24 cellular contexts compared by ENCODE assay signal in the genomic region with DNA sequence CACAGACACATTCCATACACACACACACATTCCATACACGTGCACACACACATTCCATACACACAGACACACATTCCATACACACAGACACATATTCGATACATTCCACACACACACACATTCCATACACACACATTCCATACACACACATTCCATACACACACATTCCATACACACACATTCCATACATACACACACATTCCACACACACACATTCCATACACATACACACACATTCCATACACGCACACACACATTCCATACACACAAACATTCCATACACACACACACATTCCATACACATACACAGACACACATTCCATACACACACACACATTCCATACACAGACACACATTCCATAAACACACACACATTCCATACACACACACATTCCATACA. TPM values are rescaled to one million over a fixed set of nuclear protein-coding genes. Genes with fewer than 3 reads are reported as not detected.
DNase-seq lines count a peak whose midpoint lies in the region; ATAC-seq, FAIRE-seq and TF ChIP-seq lines count a peak whose summit lies in the region.
"Had no signal": no experiment of that assay in that cellular context is flagged by ENCODE, and none has a peak within 500 bp of the region (broad histone marks: within the 10 kb centered on the region; RNA-seq: fewer than 3 reads in every experiment).

No MANE protein-coding gene starts in this region.

- FAIRE-seq in K562 (lab: Jason Lieb, UNC) = peak; percentile 89
- FAIRE-seq: endometrium had no signal

- H3K36me3 ChIP-seq in HEK293 (ENCODE audit: control insufficient read depth in 2 of 2, insufficient read depth in 1 of 2, low read length in 2 of 2) (peaks cover 0 to 68% of the 10 kb centered on the region in 2 experiments; a peak in 2 of 3 replicates), K562 (ENCODE audit: control insufficient read depth, insufficient read depth, low read length) (no peaks in the 10 kb centered on the region), breast epithelium (no peaks in the 10 kb centered on the region)
- H3K36me3 ChIP-seq: right lobe of liver, SJSA1, thyroid gland had no signal

- no peak for DNase-seq in K562 (ENCODE audit: extremely low read depth in 1 of 4, low spot score in 3 of 4)
- peak; percentile 8 for DNase-seq in fibroblast of the aortic adventitia (ENCODE audit: low read depth)
- DNase-seq in renal cortical epithelial cell (ENCODE audit: low read depth) = peak; percentile 26
- DNase-seq in foreskin fibroblast = no peak
- no peak for DNase-seq in breast epithelium (ENCODE audit: low spot score in 2 of 2)
- DNase-seq in NCI-H2107 treated with DMSO at 0.1 percent for 48 hours (lab: John Stamatoyannopoulos, UW; ENCODE audit: unreplicated experiment) = no peak
- DNase-seq: activated gamma-delta T cell; activated T-cell treated with anti-CD3 and anti-CD28 coated beads, Interleukin-2, amount 50 U/mL, for 1 hour; CD4-positive, alpha-beta T cell; DMS 273 treated with DMSO at 0.1 percent for 48 hours; foreskin keratinocyte; left ventricle myocardium superior; mucosa of descending colon; NCI-H1694 treated with DMSO at 0.1 percent for 48 hours; NCI-H69; nephron progenitor cell; right lobe of liver; stimulated activated CD4-positive, alpha-beta T cell treated with anti-CD3 and anti-CD28 coated beads, Interleukin-4, amount 100 ng/mL, for 4 hours; thyroid gland had no signal

- intact Hi-C loops in K562 (cut with micrococcal nuclease) = no loop called here
- intact Hi-C loops in breast epithelium (cut with DNase I; ENCODE audit: low total_unique reads) = no loop called here

- 0% methylated on average over 3 of the region's 3 CpGs for WGBS in K562 (ENCODE audit: insufficient coverage, low coverage, missing lambda C conversion rate)

- no TSS peak for BruUV-seq in K562 (replicated peaks; lab: Mats Ljungman, UMichigan)

- no peaks in the 10 kb centered on the region for H3K9me1 ChIP-seq in K562 (ENCODE audit: control insufficient read depth, insufficient read depth, low read length)

- no peak for TF ChIP-seq RAD21 in K562 (CRISPR knock-in tag; conservative IDR thresholded peaks at IDR 0.05 in 1 of 2, IDR thresholded peaks at IDR 0.05 in 1 of 2)

- no peak overlapping the region for H3K4me2 ChIP-seq in K562 (ENCODE audit: insufficient read depth, low read length)

- no peaks in the 10 kb centered on the region for H3K79me2 ChIP-seq in K562 (ENCODE audit: control insufficient read depth, insufficient read depth, low read length)

- in situ Hi-C loops in K562 (cut with MboI) = no loop called here

- H3K9me3 ChIP-seq in HEK293 (ENCODE audit: control insufficient read depth, insufficient read depth, low read depth, low read length) (no peaks in the 10 kb centered on the region), K562 (replicated peaks; ENCODE audit: control insufficient read depth, insufficient read depth, low read depth, low read length) (no peaks in the 10 kb centered on the region; the same call in 1 of the 2 replicates), breast epithelium (no peaks in the 10 kb centered on the region)
- H3K9me3 ChIP-seq: mucosa of descending colon, right lobe of liver, thyroid gland had no signal

- TF ChIP-seq POLR2A in K562 (conservative IDR thresholded peaks at IDR 0.05) = no peak
- no peak for TF ChIP-seq POLR2A in breast epithelium (IDR thresholded peaks at IDR 0.05)

- no peaks in the 10 kb centered on the region for H4K20me1 ChIP-seq in K562 (replicated peaks; ENCODE audit: control insufficient read depth, insufficient read depth, low read length)

- no peak for TF ChIP-seq EP300 in K562 (IDR thresholded peaks at IDR 0.05; ENCODE audit: low read length)

- H3K27me3 ChIP-seq in K562 (ENCODE audit: control insufficient read depth in 2 of 2, insufficient read depth in 2 of 2, low read length in 2 of 2) = no peaks in the 10 kb centered on the region
- peaks cover 0 to 11% of the 10 kb centered on the region in 2 donors for H3K27me3 ChIP-seq in breast epithelium
- H3K27me3 ChIP-seq: foreskin keratinocyte, right lobe of liver, SJSA1, thyroid gland had no signal

- H3K27ac ChIP-seq in HEK293 (ENCODE audit: extremely low read depth, low read depth, low read length) (no peak overlapping the region), K562 (ENCODE audit: extremely low read depth, low read depth, low read length) (no peak overlapping the region), breast epithelium (no peak overlapping the region)
- H3K27ac ChIP-seq: coronary artery, foreskin keratinocyte, right lobe of liver, SJSA1, thyroid gland had no signal

- POLR2A ChIA-PET in HEK293 (lab: Yijun Ruan, JAX) = no interaction called here
- POLR2A ChIA-PET in K562 (lab: Yijun Ruan, JAX) = no interaction called here

- TF ChIP-seq CTCF in HEK293 (tag by site-specific recombination; IDR thresholded peaks at IDR 0.05) = no peak
- TF ChIP-seq CTCF in K562 (IDR thresholded peaks at IDR 0.05 in 2 of 3, conservative IDR thresholded peaks at IDR 0.05 in 1 of 3; ENCODE audit: insufficient read depth in 2 of 3, low read depth in 1 of 3, low read length in 3 of 3) = no peak
- TF ChIP-seq CTCF in fibroblast of the aortic adventitia (IDR thresholded peaks at IDR 0.05; ENCODE audit: insufficient read depth, low read length) = no peak
- TF ChIP-seq CTCF in foreskin fibroblast (IDR thresholded peaks at IDR 0.05; ENCODE audit: low read depth, low read length) = no peak
- no peak for TF ChIP-seq CTCF in breast epithelium (IDR thresholded peaks at IDR 0.05)

- ATAC-seq in K562 = no peak
- ATAC-seq in HG03095 (IDR thresholded peaks at IDR 0.05; ENCODE audit: unreplicated experiment) = no peak
- ATAC-seq: foreskin keratinocyte, left ventricle myocardium superior, mucosa of descending colon, right lobe of liver had no signal

- no peaks in the 10 kb centered on the region for H3K4me1 ChIP-seq in HEK293 (ENCODE audit: control insufficient read depth, insufficient read depth, low read length)
- no peaks in the 10 kb centered on the region for H3K4me1 ChIP-seq in K562 (replicated peaks in 1 of 2; ENCODE audit: control insufficient read depth in 2 of 2, insufficient read depth in 2 of 2, low read length in 2 of 2)
- H3K4me1 ChIP-seq in breast epithelium = no peaks in the 10 kb centered on the region
- H3K4me1 ChIP-seq: foreskin keratinocyte, right lobe of liver, SJSA1, thyroid gland had no signal

- no peak overlapping the region for H3K9ac ChIP-seq in K562 (ENCODE audit: insufficient read depth in 1 of 2, low read depth in 2 of 2, low read length in 2 of 2)

- H3K4me3 ChIP-seq in HEK293 (ENCODE audit: low read depth, low read length) = no peak overlapping the region
- H3K4me3 ChIP-seq in K562 = no peak overlapping the region
- H3K4me3 ChIP-seq in fibroblast of the aortic adventitia (ENCODE audit: low read depth, low read length) = no peak overlapping the region
- H3K4me3 ChIP-seq in foreskin fibroblast (ENCODE audit: low read depth in 1 of 2, low read length in 2 of 2) = no peak overlapping the region
- H3K4me3 ChIP-seq in breast epithelium = no peak overlapping the region
- H3K4me3 ChIP-seq: coronary artery, mucosa of descending colon, right lobe of liver, SJSA1, thyroid gland had no signal

- H2AFZ ChIP-seq in K562 (ENCODE audit: low read depth, low read length) = no peak overlapping the region

- CTCF ChIA-PET in HEK293 (lab: Yijun Ruan, JAX) = interaction anchor here (1.5 kb wide), 1 partner anchor 23 kb away, joined by 3 read pairs; no protein-coding TSS in a partner anchor
- CTCF ChIA-PET in K562 (lab: Yijun Ruan, JAX; ENCODE audit: low intra/inter-chr PET ratio) = no interaction called here

TF ChIP-seq in HEK293, 187 proteins besides CTCF, POLR2A, EP300 and RAD21 (continues in another document):
- TF ChIP-seq ZNF629 (tag by site-specific recombination; IDR thresholded peaks at IDR 0.05) = no peak
- no peak for TF ChIP-seq ZNF423 (tag by site-specific recombination; IDR thresholded peaks at IDR 0.05)
- no peak for TF ChIP-seq YY1 (tag by site-specific recombination; IDR thresholded peaks at IDR 0.05)
- TF ChIP-seq ZNF600 (tag by site-specific recombination; IDR thresholded peaks at IDR 0.05) = peak; percentile 47

TF ChIP-seq in K562, 482 proteins besides CTCF, POLR2A, EP300 and RAD21:
- no peak for TF ChIP-seq HMG20B (CRISPR knock-in tag; IDR thresholded peaks at IDR 0.05)
- TF ChIP-seq TEAD2 (tag; IDR thresholded peaks at IDR 0.05) = peak; percentile 31; the same call in 1 of the 2 replicates
TF ChIP-seq in K562: peak in this region for 1.

RNA-seq across cellular contexts. Expression of a gene that starts 13.7 kb away (rescaled TPM):
- not detected in 2 replicates for total RNA-seq in K562 (2011; cell fraction: chromatin; rRNA removed; ENCODE audit: low replicate concordance)
- total RNA-seq in K562 (2011; cell fraction: nucleolus; rRNA removed) = not detected in 2 replicates
- not detected in 2 replicates for total RNA-seq in K562 (2011; cell fraction: nucleoplasm; rRNA removed)
- not detected in 2 replicates for total RNA-seq in K562 (2014; rRNA removed)
- not detected in 2 replicates for total RNA-seq in K562 (2014; rRNA removed; fragmentation: Illumina TruSeq; extraction: Trizol)
- not detected in 2 replicates for total RNA-seq in K562 (2015; rRNA removed; fragmentation: Illumina TruSeq; extraction: Trizol)
- total RNA-seq in K562 (2021) = 0.20 and 0.47 TPM in 2 replicates
- 0.06 TPM in 1 of 2 replicates, not detected in the other for polyA plus RNA-seq in K562 (2011; rRNA removed)
- 0.07 and 0.10 TPM in 2 replicates for polyA plus RNA-seq in K562 (2011; cell fraction: cytosol; rRNA removed)
- polyA plus RNA-seq in K562 (2011; cell fraction: nucleus; rRNA removed) = under 0.01 TPM in 1 of 2 replicates, not detected in the other
- polyA plus RNA-seq in K562 (2012) = 0.72 TPM in 1 of 2 replicates, not detected in the other
- not detected in 2 replicates for polyA plus RNA-seq in K562 (2014; fragmentation: Illumina TruSeq; extraction: Trizol)
- polyA plus RNA-seq in K562 (2014; fragmentation: Nextera tagmentation; extraction: Ambion mirVana) = not detected
- polyA plus RNA-seq in K562 (2014; rRNA removed) = not detected in 2 replicates
- not detected in 2 replicates for polyA minus RNA-seq in K562 (2011; rRNA and poly(A)+ RNA removed)
- not detected in 2 replicates for polyA minus RNA-seq in K562 (2011; cell fraction: cytosol; rRNA and poly(A)+ RNA removed)
- polyA minus RNA-seq in K562 (2011; cell fraction: nucleus; rRNA and poly(A)+ RNA removed) = not detected in 2 replicates
- total RNA-seq in fibroblast of the aortic adventitia (ENCODE audit: low replicate concordance) = 10.9 and 17.1 TPM in 2 replicates
- total RNA-seq in renal cortical epithelial cell = under 0.01 and 0.35 TPM in 2 replicates
- 100 to 1,000 TPM in 2 of 3 donors, 10 to 100 TPM in 1; 90.1 to 616 (median 133) TPM for total RNA-seq in breast epithelium
- total RNA-seq: foreskin keratinocyte, SJSA1 had no signal
- polyA plus RNA-seq: foreskin keratinocyte had no signal

Comparison
In these comparisons a context has a peak if more than half of its experiments do, and no peak if none do; other contexts are left out.
1. DNase-seq: peak in fibroblast of the aortic adventitia (single experiment) and renal cortical epithelial cell (single experiment); none in K562 (0 of 4), foreskin fibroblast (0 of 2), breast epithelium (0 of 2) and NCI-H2107 treated with DMSO at 0.1 percent for 48 hours (single experiment).